Comparison of ENCODE assay signal across 2 cellular contexts in the genomic region with DNA sequence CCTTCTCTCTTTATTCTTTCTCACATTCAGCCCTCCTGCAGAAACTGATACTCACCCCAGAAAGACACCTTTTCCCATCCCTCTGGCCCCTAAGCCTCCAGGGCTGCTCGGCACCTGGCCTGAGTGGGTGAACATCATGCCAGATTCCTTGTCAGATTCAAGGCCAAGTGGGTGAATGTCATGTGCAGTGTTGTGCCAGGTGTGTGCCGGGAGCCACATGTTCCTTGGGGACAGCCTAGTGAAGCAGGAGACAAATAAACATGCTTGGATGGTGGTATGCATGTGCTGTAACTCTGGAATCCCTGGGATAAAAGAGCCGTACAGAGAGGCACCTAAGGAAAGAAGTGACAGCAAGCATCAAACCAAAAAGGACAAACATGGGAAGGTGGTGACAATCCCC. TPM values are rescaled to one million over a fixed set of nuclear protein-coding genes. Genes with fewer than 3 reads are reported as not detected.
"Had no signal": no experiment of that assay in that cellular context is flagged by ENCODE, and none has a peak within 500 bp of the region (broad histone marks: within the 10 kb centered on the region; RNA-seq: fewer than 3 reads in every experiment).

No MANE protein-coding gene starts in this region.

RNA-seq across cellular contexts. Expression of a gene that starts 1.7 kb away (rescaled TPM):
- total RNA-seq: G401 had no signal

RNA-seq across cellular contexts. Expression of a gene that starts 42.2 kb away (rescaled TPM):
- total RNA-seq: G401, GM12878 had no signal

RNA-seq across cellular contexts. Expression of a gene that starts 50.7 kb away (rescaled TPM):
- total RNA-seq: G401 had no signal
